Comparison of ENCODE assay signal across 1 cellular context in genomic region chr12:54368016-54368708, GRCh38.
TF ChIP-seq lines count a peak whose summit lies in the region.

No MANE protein-coding gene starts in this region.

TF ChIP-seq in HEK293, 187 proteins besides CTCF, POLR2A, EP300 and RAD21 (continued from another document):
- TF ChIP-seq PRDM4 (tag by site-specific recombination; IDR thresholded peaks at IDR 0.05) (no peak), EGR2 (tag by site-specific recombination; IDR thresholded peaks at IDR 0.05; ENCODE audit: low read depth) (peak; percentile 55; the same call in 1 of the 2 replicates), ZNF311 (tag by site-specific recombination; IDR thresholded peaks at IDR 0.05; ENCODE audit: borderline replicate concordance) (no peak), AEBP2 (tag by site-specific recombination; IDR thresholded peaks at IDR 0.05; ENCODE audit: borderline replicate concordance) (no peak), ZNF274 (IDR thresholded peaks at IDR 0.05; ENCODE audit: low read length) (no peak), ZNF274 (tag by site-specific recombination; IDR thresholded peaks at IDR 0.05; ENCODE audit: borderline replicate concordance) (no peak), ZNF555 (tag by site-specific recombination; conservative IDR thresholded peaks at IDR 0.05) (no peak), ZNF239 (tag by site-specific recombination; IDR thresholded peaks at IDR 0.05) (no peak), ZSCAN30 (tag by site-specific recombination; IDR thresholded peaks at IDR 0.05) (no peak), ZBTB8A (tag by site-specific recombination; IDR thresholded peaks at IDR 0.05) (no peak), ZNF514 (tag by site-specific recombination; IDR thresholded peaks at IDR 0.05) (no peak), ZNF747 (tag by site-specific recombination; IDR thresholded peaks at IDR 0.05) (no peak), ZNF654 (tag by site-specific recombination; IDR thresholded peaks at IDR 0.05; ENCODE audit: low read depth) (no peak), ZNF624 (tag by site-specific recombination; IDR thresholded peaks at IDR 0.05) (no peak), ZNF580 (tag by site-specific recombination; IDR thresholded peaks at IDR 0.05) (no peak), ZNF529 (tag by site-specific recombination; IDR thresholded peaks at IDR 0.05; ENCODE audit: insufficient replicate concordance) (no peak), KLF17 (tag by site-specific recombination; IDR thresholded peaks at IDR 0.05) (no peak), ZNF398 (tag by site-specific recombination; IDR thresholded peaks at IDR 0.05) (0 out of 2 replicates have a peak, but pooled peaks have one; percentile 8), ZFHX2 (tag by site-specific recombination; conservative IDR thresholded peaks at IDR 0.05) (peak; percentile 49; the same call in 1 of the 2 replicates), ZNF692 (tag by site-specific recombination; IDR thresholded peaks at IDR 0.05) (no peak), SALL2 (tag by site-specific recombination; IDR thresholded peaks at IDR 0.05; ENCODE audit: borderline replicate concordance) (no peak), REPIN1 (tag by site-specific recombination; IDR thresholded peaks at IDR 0.05; ENCODE audit: low read depth) (no peak), ZNF48 (tag by site-specific recombination; IDR thresholded peaks at IDR 0.05) (no peak), SP7 (tag by site-specific recombination; IDR thresholded peaks at IDR 0.05) (no peak)
